25 cellular contexts compared by ENCODE assay signal in genomic region chr4:15569746-15570145, GRCh38.
"Had no signal": no experiment of that assay in that cellular context is flagged by ENCODE, and none has a peak within 500 bp of the region (broad histone marks: within the 10 kb centered on the region; RNA-seq: fewer than 3 reads in every experiment).

No MANE protein-coding gene starts in this region.

- H3K4me3 Mint-ChIP-seq: dendritic cell treated with granulocyte-macrophage colony-stimulating factor and Interleukin-4, amounts not matched to agents 40 ng/mL and 50 ng/mL, for 4 days; effector memory CD8-positive, alpha-beta T cell; endodermal cell had no signal

- H3K4me1 Mint-ChIP-seq: endodermal cell had no signal

- H3K27ac Mint-ChIP-seq: dendritic cell treated with granulocyte-macrophage colony-stimulating factor and Interleukin-4, amounts not matched to agents 40 ng/mL and 50 ng/mL, for 4 days; effector memory CD8-positive, alpha-beta T cell; endodermal cell had no signal

- ATAC-seq: effector memory CD8-positive, alpha-beta T cell; esophagus mucosa; foreskin keratinocyte; gastroesophageal sphincter; heart left ventricle; heart right ventricle had no signal

- H3K27me3 ChIP-seq: colonic mucosa, dorsolateral prefrontal cortex, esophagus muscularis mucosa, esophagus squamous epithelium, foreskin keratinocyte, gastrocnemius medialis, gastroesophageal sphincter, heart left ventricle, heart right ventricle had no signal

- H3K9me3 ChIP-seq: colonic mucosa, esophagus muscularis mucosa, esophagus squamous epithelium, gastrocnemius medialis, gastroesophageal sphincter, heart left ventricle, heart right ventricle had no signal

- H3K27ac ChIP-seq: colonic mucosa, coronary artery, dorsolateral prefrontal cortex, epithelial cell of prostate, esophagus muscularis mucosa, esophagus squamous epithelium, foreskin keratinocyte, gastrocnemius medialis, gastroesophageal sphincter, heart left ventricle, heart right ventricle had no signal

- H3K36me3 ChIP-seq: colonic mucosa had no signal

- H3K4me3 ChIP-seq: colonic mucosa, coronary artery, dorsolateral prefrontal cortex, esophagus muscularis mucosa, esophagus squamous epithelium, gastrocnemius medialis, gastroesophageal sphincter, heart left ventricle, heart right ventricle had no signal

- H3K27me3 Mint-ChIP-seq: dendritic cell treated with granulocyte-macrophage colony-stimulating factor and Interleukin-4, amounts not matched to agents 40 ng/mL and 50 ng/mL, for 4 days; effector memory CD8-positive, alpha-beta T cell had no signal

- DNase-seq: colonic mucosa; cortex of kidney; dermis blood vessel endothelial cell; dorsolateral prefrontal cortex; effector CD4-positive, alpha-beta T cell; effector CD8-positive, alpha-beta T cell; effector memory CD4-positive, alpha-beta T cell; effector memory CD8-positive, alpha-beta T cell; endodermal cell; erythroblast; esophagus squamous epithelium; foreskin fibroblast; foreskin keratinocyte; foreskin melanocyte; gastrocnemius medialis; glutamatergic neuron; head of caudate nucleus; heart left ventricle; heart right ventricle had no signal

- H3K9me3 Mint-ChIP-seq: dendritic cell treated with granulocyte-macrophage colony-stimulating factor and Interleukin-4, amounts not matched to agents 40 ng/mL and 50 ng/mL, for 4 days; effector memory CD8-positive, alpha-beta T cell; endodermal cell had no signal

- H3K4me1 ChIP-seq: colonic mucosa, esophagus muscularis mucosa, esophagus squamous epithelium, foreskin keratinocyte, gastrocnemius medialis, gastroesophageal sphincter, heart right ventricle had no signal
